ENCODE assay signal across 13 cellular contexts in genomic region chr5:79287907-79288306, GRCh38. TPM values are rescaled to one million over a fixed set of nuclear protein-coding genes. Genes with fewer than 3 reads are reported as not detected.
A peak's percentile ranks its signal among the peaks of the same experiment; 100 is the strongest.
DNase-seq lines count a peak whose midpoint lies in the region; ATAC-seq and FAIRE-seq lines count a peak whose summit lies in the region.
"Had no signal": no experiment of that assay in that cellular context is flagged by ENCODE, and none has a peak within 500 bp of the region (broad histone marks: within the 10 kb centered on the region; RNA-seq: fewer than 3 reads in every experiment).

No MANE protein-coding gene starts in this region.

- peak overlapping the region; percentile 6 for H3K4me3 Mint-ChIP-seq in activated naive CD8-positive, alpha-beta T cell treated with anti-CD3 and anti-CD28 coated beads, Interleukin-2, amount 10 ng/mL, durations not matched to agents 7 days and 5 days
- no peak overlapping the region for H3K4me3 Mint-ChIP-seq in activated naive CD8-positive, alpha-beta T cell treated with anti-CD3 and anti-CD28 coated beads for 36 hours
- H3K4me3 Mint-ChIP-seq in activated naive CD8-positive, alpha-beta T cell treated with anti-CD3 and anti-CD28 coated beads, Interleukin-2, amount 50 U/mL, for 24 hours, result no peak overlapping the region
- H3K4me3 Mint-ChIP-seq: CD4-positive, alpha-beta T cell; HFFc6 had no signal

- H3K4me1 Mint-ChIP-seq in activated naive CD8-positive, alpha-beta T cell treated with anti-CD3 and anti-CD28 coated beads, Interleukin-2, amount 10 ng/mL, durations not matched to agents 7 days and 5 days, result peaks cover 12% of the 10 kb centered on the region
- H3K4me1 Mint-ChIP-seq in activated naive CD8-positive, alpha-beta T cell treated with anti-CD3 and anti-CD28 coated beads for 36 hours, result peaks cover 25% of the 10 kb centered on the region
- H3K4me1 Mint-ChIP-seq in activated naive CD8-positive, alpha-beta T cell treated with anti-CD3 and anti-CD28 coated beads, Interleukin-2, amount 50 U/mL, for 24 hours, result peaks cover 10% of the 10 kb centered on the region

- POLR2A ChIA-PET in activated naive CD8-positive, alpha-beta T cell treated with anti-CD3 and anti-CD28 coated beads, Interleukin-2, amount 10 ng/mL, durations not matched to agents 7 days and 5 days (lab: Charles Lee), result no interaction called here

- ATAC-seq in activated naive CD8-positive, alpha-beta T cell treated with anti-CD3 and anti-CD28 coated beads, Interleukin-2, amount 10 ng/mL, durations not matched to agents 7 days and 5 days (ENCODE audit: low read depth), result peak; percentile 39
- ATAC-seq in activated naive CD8-positive, alpha-beta T cell treated with anti-CD3 and anti-CD28 coated beads, Interleukin-2, amount 50 U/mL, for 24 hours, result peak; percentile 10

- H3K27me3 Mint-ChIP-seq in activated naive CD8-positive, alpha-beta T cell treated with anti-CD3 and anti-CD28 coated beads, Interleukin-2, amount 10 ng/mL, durations not matched to agents 7 days and 5 days, result no peaks in the 10 kb centered on the region
- no peaks in the 10 kb centered on the region for H3K27me3 Mint-ChIP-seq in activated naive CD8-positive, alpha-beta T cell treated with anti-CD3 and anti-CD28 coated beads for 36 hours
- no peaks in the 10 kb centered on the region for H3K27me3 Mint-ChIP-seq in activated naive CD8-positive, alpha-beta T cell treated with anti-CD3 and anti-CD28 coated beads, Interleukin-2, amount 50 U/mL, for 24 hours
- H3K27me3 Mint-ChIP-seq: CD4-positive, alpha-beta T cell had no signal

- no peaks in the 10 kb centered on the region for H3K9me3 Mint-ChIP-seq in activated naive CD8-positive, alpha-beta T cell treated with anti-CD3 and anti-CD28 coated beads, Interleukin-2, amount 10 ng/mL, durations not matched to agents 7 days and 5 days
- no peaks in the 10 kb centered on the region for H3K9me3 Mint-ChIP-seq in activated naive CD8-positive, alpha-beta T cell treated with anti-CD3 and anti-CD28 coated beads for 36 hours
- H3K9me3 Mint-ChIP-seq in activated naive CD8-positive, alpha-beta T cell treated with anti-CD3 and anti-CD28 coated beads, Interleukin-2, amount 50 U/mL, for 24 hours, result no peaks in the 10 kb centered on the region
- H3K9me3 Mint-ChIP-seq: CD4-positive, alpha-beta T cell; HFFc6 had no signal

- no peak for DNase-seq in activated naive CD8-positive, alpha-beta T cell treated with anti-CD3 and anti-CD28 coated beads, Interleukin-2, amount 10 ng/mL, durations not matched to agents 7 days and 5 days
- DNase-seq in activated naive CD8-positive, alpha-beta T cell treated with anti-CD3 and anti-CD28 coated beads for 36 hours, result no peak
- no peak for DNase-seq in activated naive CD8-positive, alpha-beta T cell treated with anti-CD3 and anti-CD28 coated beads, Interleukin-2, amount 50 U/mL, for 24 hours
- DNase-seq in RPMI8226 (no peak), DMS153 treated with DMSO at 0.1 percent for 48 hours (lab: John Stamatoyannopoulos, UW; ENCODE audit: unreplicated experiment) (no peak), SHP77 treated with DMSO at 0.1 percent for 48 hours (lab: John Stamatoyannopoulos, UW) (no peak)
- DNase-seq: ACHN; CD4-positive, alpha-beta T cell; COR-L47; DMS53; HCEC 1CT; HFFc6 had no signal

- no peak overlapping the region for H3K27ac Mint-ChIP-seq in activated naive CD8-positive, alpha-beta T cell treated with anti-CD3 and anti-CD28 coated beads, Interleukin-2, amount 10 ng/mL, durations not matched to agents 7 days and 5 days
- no peak overlapping the region for H3K27ac Mint-ChIP-seq in activated naive CD8-positive, alpha-beta T cell treated with anti-CD3 and anti-CD28 coated beads for 36 hours
- H3K27ac Mint-ChIP-seq in activated naive CD8-positive, alpha-beta T cell treated with anti-CD3 and anti-CD28 coated beads, Interleukin-2, amount 50 U/mL, for 24 hours, result no peak overlapping the region
- H3K27ac Mint-ChIP-seq: CD4-positive, alpha-beta T cell; HFFc6 had no signal

- peaks cover 5% of the 10 kb centered on the region for H3K36me3 Mint-ChIP-seq in activated naive CD8-positive, alpha-beta T cell treated with anti-CD3 and anti-CD28 coated beads, Interleukin-2, amount 10 ng/mL, durations not matched to agents 7 days and 5 days
- H3K36me3 Mint-ChIP-seq in activated naive CD8-positive, alpha-beta T cell treated with anti-CD3 and anti-CD28 coated beads for 36 hours, result peaks cover 13% of the 10 kb centered on the region
- H3K36me3 Mint-ChIP-seq in activated naive CD8-positive, alpha-beta T cell treated with anti-CD3 and anti-CD28 coated beads, Interleukin-2, amount 50 U/mL, for 24 hours (ENCODE audit: low read depth), result peaks cover 23% of the 10 kb centered on the region

- FAIRE-seq in G401.6 (lab: Jason Lieb, UNC), result peak; percentile 44

RNA-seq across cellular contexts. Expression of gene JMY, which starts 52.0 kb away (rescaled TPM):
- 1 to 10 TPM; 8.3 to 9.5 TPM for total RNA-seq in activated naive CD8-positive, alpha-beta T cell treated with anti-CD3 and anti-CD28 coated beads, Interleukin-2, amount 10 ng/mL, durations not matched to agents 7 days and 5 days
- total RNA-seq in activated naive CD8-positive, alpha-beta T cell treated with anti-CD3 and anti-CD28 coated beads for 36 hours, result 1 to 10 TPM; 4.3 to 4.6 TPM
